ENCODE assay signal across 1 cellular context in genomic region chr17:78316867-78317816, GRCh38.
TF ChIP-seq lines count a peak whose summit lies in the region.

No MANE protein-coding gene starts in this region.

TF ChIP-seq in WTC11, 78 proteins besides CTCF, POLR2A, EP300 and RAD21 (continued from another document):
- peak; percentile 41; the same call in 1 of the 2 replicates for TF ChIP-seq ARID4B (CRISPR knock-in tag; IDR thresholded peaks at IDR 0.05; ENCODE audit: borderline replicate concordance)
- peak; percentile 57; the same call in 1 of the 2 replicates for TF ChIP-seq MAX (CRISPR knock-in tag; IDR thresholded peaks at IDR 0.05)
- no peak for TF ChIP-seq EMX1 (CRISPR knock-in tag; IDR thresholded peaks at IDR 0.05)
- 0 out of 2 replicates have a peak, but pooled peaks have one; percentile 11 for TF ChIP-seq ZNF121 (CRISPR knock-in tag; IDR thresholded peaks at IDR 0.05)
- TF ChIP-seq HMGA2 (CRISPR knock-in tag; IDR thresholded peaks at IDR 0.05) = no peak
- peak; percentile 65 for TF ChIP-seq NFE2L1 (CRISPR knock-in tag; IDR thresholded peaks at IDR 0.05)
- peak; percentile 91 for TF ChIP-seq USF2 (CRISPR knock-in tag; IDR thresholded peaks at IDR 0.05)
- peak; percentile 83 for TF ChIP-seq ETV6 (CRISPR knock-in tag; IDR thresholded peaks at IDR 0.05)
- TF ChIP-seq TEAD4 (CRISPR knock-in tag; IDR thresholded peaks at IDR 0.05) = 0 out of 2 replicates have a peak, but pooled peaks have one; percentile 61
- peak; percentile 95 for TF ChIP-seq ZBTB43 (CRISPR knock-in tag; IDR thresholded peaks at IDR 0.05)
